Comparison of ENCODE assay signal across 18 cellular contexts in the genomic region with DNA sequence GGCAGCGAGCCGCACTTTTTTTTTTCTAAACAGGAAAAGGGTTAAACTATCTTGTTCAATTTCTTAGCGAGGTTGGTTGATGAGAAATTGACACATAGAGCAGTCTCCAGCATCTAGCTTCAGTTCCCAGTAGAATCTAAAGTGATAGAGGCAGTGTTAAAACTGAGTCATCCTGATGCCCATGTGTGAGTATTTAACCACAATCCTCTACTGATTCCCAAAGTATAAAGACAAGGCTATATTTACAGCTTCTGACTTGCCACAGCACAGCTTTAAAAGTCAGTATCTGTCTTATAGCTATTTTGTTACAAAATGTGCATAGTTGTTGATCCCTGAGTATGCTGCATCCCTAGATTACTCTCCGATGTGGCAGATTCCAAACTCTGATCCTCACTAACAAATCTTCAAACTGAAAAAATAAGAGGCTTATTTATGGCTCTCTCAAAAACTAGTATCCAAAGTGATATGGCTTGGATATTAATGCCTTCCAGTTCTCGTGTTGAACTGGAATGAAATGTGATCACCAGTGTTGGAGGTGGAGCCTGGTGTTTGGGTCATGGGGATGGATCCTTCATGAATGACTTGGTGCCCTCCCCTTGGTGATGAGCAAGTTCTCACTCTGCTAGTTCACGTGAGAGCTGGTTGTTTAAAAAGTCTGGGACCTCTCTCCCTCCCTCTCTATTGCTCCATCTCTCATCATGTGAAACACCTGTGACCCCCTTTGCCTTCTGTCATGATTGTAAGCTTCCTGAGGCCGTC. TPM values are rescaled to one million over a fixed set of nuclear protein-coding genes. Genes with fewer than 3 reads are reported as not detected.
A peak's percentile ranks its signal among the peaks of the same experiment; 100 is the strongest.
DNase-seq lines count a peak whose midpoint lies in the region.
"Had no signal": no experiment of that assay in that cellular context is flagged by ENCODE, and none has a peak within 500 bp of the region (broad histone marks: within the 10 kb centered on the region; RNA-seq: fewer than 3 reads in every experiment).

No MANE protein-coding gene starts in this region.

- peak overlapping the region; percentile 24 for H3K27ac ChIP-seq in epithelial cell of prostate
- H3K27ac ChIP-seq: SK-N-MC had no signal

- no peaks in the 10 kb centered on the region for H3K4me1 Mint-ChIP-seq in activated naive CD8-positive, alpha-beta T cell treated with anti-CD3 and anti-CD28 coated beads for 36 hours
- H3K4me1 Mint-ChIP-seq: naive B cell had no signal

- H3K9me3 Mint-ChIP-seq in activated naive CD8-positive, alpha-beta T cell treated with anti-CD3 and anti-CD28 coated beads for 36 hours, result no peaks in the 10 kb centered on the region
- H3K9me3 Mint-ChIP-seq: activated T-cell treated with anti-CD3 and anti-CD28 coated beads, Interleukin-2, amount 50 U/mL, for 24 hours had no signal

- no peaks in the 10 kb centered on the region for H3K36me3 Mint-ChIP-seq in activated naive CD8-positive, alpha-beta T cell treated with anti-CD3 and anti-CD28 coated beads for 36 hours
- H3K36me3 Mint-ChIP-seq: naive B cell had no signal

- H3K4me3 Mint-ChIP-seq in activated naive CD8-positive, alpha-beta T cell treated with anti-CD3 and anti-CD28 coated beads for 36 hours, result no peak overlapping the region
- H3K4me3 Mint-ChIP-seq: activated T-cell treated with anti-CD3 and anti-CD28 coated beads, Interleukin-2, amount 50 U/mL, for 24 hours; naive B cell had no signal

- peaks cover 12% of the 10 kb centered on the region for H3K27me3 Mint-ChIP-seq in activated naive CD8-positive, alpha-beta T cell treated with anti-CD3 and anti-CD28 coated beads for 36 hours

- DNase-seq in EH (ENCODE audit: low read depth), result peak; percentile 83
- peak; percentile 51 for DNase-seq in RKO (ENCODE audit: low spot score)
- DNase-seq in epithelial cell of prostate (ENCODE audit: low read depth, low spot score), result no peak
- peak; percentile 54 for DNase-seq in renal cortical epithelial cell (ENCODE audit: low read depth)
- no peak for DNase-seq in NOMO-1 treated with dmso at 0.1 percent for 144 hours (lab: John Stamatoyannopoulos, UW; ENCODE audit: unreplicated experiment)
- DNase-seq in activated naive CD8-positive, alpha-beta T cell treated with anti-CD3 and anti-CD28 coated beads for 36 hours, result no peak
- no peak for DNase-seq in NCI-H1436 (lab: John Stamatoyannopoulos, UW)
- DNase-seq in NCI-H2081 treated with DMSO at 0.1 percent for 48 hours (lab: John Stamatoyannopoulos, UW), result no peak
- DNase-seq: activated CD4-positive, alpha-beta T cell treated with anti-CD3 and anti-CD28 coated beads, Interleukin-2, amount 50 U/mL, for 48 hours; activated T-cell treated with anti-CD3 and anti-CD28 coated beads, Interleukin-2, amount 50 U/mL, for 24 hours; BE2C; hippocampal formation; Kasumi-1; left ventricle myocardium superior; naive B cell; NCI-H146 had no signal

- no peak overlapping the region for H3K27ac Mint-ChIP-seq in activated naive CD8-positive, alpha-beta T cell treated with anti-CD3 and anti-CD28 coated beads for 36 hours
- H3K27ac Mint-ChIP-seq: activated T-cell treated with anti-CD3 and anti-CD28 coated beads, Interleukin-2, amount 50 U/mL, for 24 hours; naive B cell had no signal

RNA-seq across cellular contexts. Expression of gene POPDC3, which starts 13.1 kb away (rescaled TPM):
- total RNA-seq in renal cortical epithelial cell, result under 0.01 and 2.1 TPM in 2 replicates
- not detected for total RNA-seq in activated naive CD8-positive, alpha-beta T cell treated with anti-CD3 and anti-CD28 coated beads for 36 hours
- total RNA-seq: posterior vena cava had no signal

Comparison
In these comparisons a context has a peak if more than half of its experiments do, and no peak if none do; other contexts are left out.
1. DNase-seq: peak in EH (single experiment), RKO (single experiment) and renal cortical epithelial cell (single experiment); none in epithelial cell of prostate (single experiment), NOMO-1 treated with dmso at 0.1 percent for 144 hours (single experiment), activated naive CD8-positive, alpha-beta T cell treated with anti-CD3 and anti-CD28 coated beads for 36 hours (single experiment), NCI-H1436 (single experiment) and NCI-H2081 treated with DMSO at 0.1 percent for 48 hours (single experiment).